ENCODE assay signal across 14 cellular contexts in genomic region chr4:185654965-185655554, GRCh38.
A peak's percentile ranks its signal among the peaks of the same experiment; 100 is the strongest.
DNase-seq lines count a peak whose midpoint lies in the region; ATAC-seq, FAIRE-seq and TF ChIP-seq lines count a peak whose summit lies in the region.
"Had no signal": no experiment of that assay in that cellular context is flagged by ENCODE, and none has a peak within 500 bp of the region (broad histone marks: within the 10 kb centered on the region; RNA-seq: fewer than 3 reads in every experiment).

No MANE protein-coding gene starts in this region.

- CTCF ChIA-PET in HepG2 (lab: Yijun Ruan, JAX; ENCODE audit: low intra/inter-chr PET ratio, low total read pairs) = no interaction called here

- no peak overlapping the region for H2AFZ ChIP-seq in HepG2 (ENCODE audit: low read length)
- peak overlapping the region; percentile 2 for H2AFZ ChIP-seq in parathyroid adenoma

- H3K9me3 ChIP-seq in liver (ENCODE audit: control insufficient read depth in 4 of 4, low read length in 3 of 4) = no peaks in the 10 kb centered on the region
- H3K9me3 ChIP-seq in HepG2 (ENCODE audit: low read length) = no peaks in the 10 kb centered on the region
- H3K9me3 ChIP-seq in left ventricle myocardium inferior (replicated peaks) = no peaks in the 10 kb centered on the region
- H3K9me3 ChIP-seq in parathyroid adenoma (ENCODE audit: control insufficient read depth, low read length) = no peaks in the 10 kb centered on the region
- no peaks in the 10 kb centered on the region for H3K9me3 ChIP-seq in aorta (ENCODE audit: control insufficient read depth, low read length)

- no peaks in the 10 kb centered on the region for H4K20me1 ChIP-seq in HepG2 (ENCODE audit: insufficient read depth, low read length)

- BruUV-seq in HepG2 (replicated peaks; lab: Mats Ljungman, UMichigan) = no TSS peak

- DNase-seq in HepG2 (ENCODE audit: low spot score) (no peak), left ventricle myocardium inferior (no peak), aorta (no peak), erythroblast (lab: John Stamatoyannopoulos, UW) (no peak)
- DNase-seq: activated effector memory CD4-positive, alpha-beta T cell treated with Interleukin-2 at 50 U/mL for 16 hours; CD4-positive, alpha-beta T cell; NCI-H2029 treated with DMSO at 0.1 percent for 48 hours; stimulated activated CD4-positive, alpha-beta T cell treated with anti-CD3 and anti-CD28 coated beads, Interleukin-4, amount 100 ng/mL, for 4 hours had no signal

- POLR2A ChIA-PET in HepG2 (lab: Yijun Ruan, JAX) = no interaction called here

- H3K4me3 ChIP-seq in liver (ENCODE audit: low read depth in 1 of 3, low read length in 3 of 3) (no peak overlapping the region), HepG2 (replicated peaks in 1 of 3; ENCODE audit: insufficient read depth in 1 of 3, low read depth in 2 of 3, low read length in 3 of 3) (no peak overlapping the region), left ventricle myocardium inferior (peak overlapping the region; percentile 56), parathyroid adenoma (ENCODE audit: low read depth, low read length) (peak overlapping the region; percentile 8), aorta (ENCODE audit: low read length in 2 of 2) (peak overlapping the region; percentile 68 to 75)
- H3K4me3 ChIP-seq: lung had no signal

- H3K9ac ChIP-seq in liver (ENCODE audit: low read depth in 1 of 2, low read length in 2 of 2) (no peak overlapping the region), HepG2 (ENCODE audit: insufficient read depth, low read depth, low read length) (no peak overlapping the region), parathyroid adenoma (no peak overlapping the region)

- peaks cover 0 to 50% (median 35%) of the 10 kb centered on the region in 4 donors for H3K36me3 ChIP-seq in liver (ENCODE audit: control insufficient read depth in 4 of 4, insufficient read depth in 3 of 4, low read depth in 1 of 4, low read length in 3 of 4)
- peaks cover 7 to 38% of the 10 kb centered on the region in 2 experiments for H3K36me3 ChIP-seq in HepG2 (replicated peaks in 1 of 2; ENCODE audit: control insufficient read depth in 1 of 2, insufficient read depth in 2 of 2, low read length in 2 of 2)
- peaks cover 27% of the 10 kb centered on the region for H3K36me3 ChIP-seq in left ventricle myocardium inferior
- no peaks in the 10 kb centered on the region for H3K36me3 ChIP-seq in parathyroid adenoma (ENCODE audit: control insufficient read depth, insufficient read depth, low read length)
- H3K36me3 ChIP-seq in aorta (ENCODE audit: control insufficient read depth in 1 of 2, insufficient read depth in 2 of 2, low read length in 1 of 2) = peaks cover 0 to 9% of the 10 kb centered on the region in 2 donors

- H3K4me2 ChIP-seq in HepG2 (ENCODE audit: low read depth, low read length) (no peak overlapping the region), parathyroid adenoma (ENCODE audit: low read length) (peak overlapping the region; percentile 12)

- in situ Hi-C loops in HepG2 (cut with HindIII; ENCODE audit: extremely low pct_ligation_motif_present, low pct_unique_long_range_greater_than_20kb) = no loop called here

- H3K27me3 ChIP-seq in liver (ENCODE audit: control insufficient read depth in 4 of 4, insufficient read depth in 4 of 4, low read length in 3 of 4) (no peaks in the 10 kb centered on the region), HepG2 (ENCODE audit: control insufficient read depth in 1 of 2, insufficient read depth in 2 of 2, low read length in 2 of 2) (no peaks in the 10 kb centered on the region), left ventricle myocardium inferior (ENCODE audit: low read depth) (no peaks in the 10 kb centered on the region), parathyroid adenoma (ENCODE audit: control insufficient read depth, insufficient read depth, low read length) (no peaks in the 10 kb centered on the region), aorta (ENCODE audit: control insufficient read depth in 1 of 2, insufficient read depth in 2 of 2, low read length in 1 of 2) (no peaks in the 10 kb centered on the region)

- TF ChIP-seq CTCF in liver (IDR thresholded peaks at IDR 0.05; ENCODE audit: low read depth, low read length, missing input control) (no peak), HepG2 (CRISPR knock-in tag; IDR thresholded peaks at IDR 0.05) (no peak), left ventricle myocardium inferior (IDR thresholded peaks at IDR 0.05; ENCODE audit: borderline replicate concordance) (no peak), parathyroid adenoma (IDR thresholded peaks at IDR 0.05) (no peak)

- H3K27ac ChIP-seq in liver (ENCODE audit: low read depth in 1 of 2, low read length in 2 of 2) (peak overlapping the region in 1 of 2 donors; percentile 32), HepG2 (ENCODE audit: extremely low read length, insufficient read depth, low read length) (no peak overlapping the region), left ventricle myocardium inferior (replicated peaks) (peak overlapping the region; percentile 86), parathyroid adenoma (peak overlapping the region; percentile 51), aorta (ENCODE audit: low read depth in 1 of 2, low read length in 2 of 2) (peak overlapping the region; percentile 71 to 88)

- TF ChIP-seq POLR2A in HepG2 (IDR thresholded peaks at IDR 0.05; ENCODE audit: insufficient read depth in 1 of 2, low read depth in 2 of 2, low read length in 2 of 2) = no peak
- no peak for TF ChIP-seq POLR2A in erythroblast (IDR thresholded peaks at IDR 0.05; ENCODE audit: low read length)

- no peaks in the 10 kb centered on the region for H3K79me2 ChIP-seq in HepG2 (ENCODE audit: insufficient read depth, low read length)
- H3K79me2 ChIP-seq in parathyroid adenoma = no peaks in the 10 kb centered on the region

- 54% methylated on average over 4 of the region's 4 CpGs for WGBS in liver
- 97% methylated on average over 4 of the region's 4 CpGs for WGBS in HepG2 (ENCODE audit: low lambda C conversion rate)
- WGBS in aorta, 2 donors = 3 to 10% methylated on average over 4 of the region's 4 CpGs

- FAIRE-seq in HepG2 (lab: Jason Lieb, UNC) = no peak
- FAIRE-seq: RCC 7860 had no signal

- TF ChIP-seq RAD21 in liver (IDR thresholded peaks at IDR 0.05) (peak in 1 of 2 donors; percentile 4), HepG2 (CRISPR knock-in tag; IDR thresholded peaks at IDR 0.05) (no peak)

- no peak for ATAC-seq in HepG2
- peak; percentile 6 for ATAC-seq in aorta (ENCODE audit: low FRiP score)
- no peak for ATAC-seq in GM18502 (IDR thresholded peaks at IDR 0.05; ENCODE audit: poor library complexity, unreplicated experiment)
- ATAC-seq in HG03460 (IDR thresholded peaks at IDR 0.05; ENCODE audit: unreplicated experiment) = no peak

- H3K4me1 ChIP-seq in liver (ENCODE audit: control insufficient read depth in 4 of 4, insufficient read depth in 4 of 4, low read length in 3 of 4) = peaks cover 0 to 7% (median 0%) of the 10 kb centered on the region in 4 donors
- peaks cover 28% of the 10 kb centered on the region for H3K4me1 ChIP-seq in HepG2 (ENCODE audit: insufficient read depth, low read length)
- H3K4me1 ChIP-seq in left ventricle myocardium inferior = peaks cover 91% of the 10 kb centered on the region
- no peaks in the 10 kb centered on the region for H3K4me1 ChIP-seq in parathyroid adenoma
- H3K4me1 ChIP-seq in aorta (ENCODE audit: control insufficient read depth in 1 of 2, insufficient read depth in 2 of 2, low read length in 2 of 2) = peaks cover 3 to 4% of the 10 kb centered on the region in 2 donors

- TF ChIP-seq EP300 in HepG2 (IDR thresholded peaks at IDR 0.05; ENCODE audit: low read depth in 2 of 2, low read length in 2 of 2) (no peak), HepG2 (CRISPR knock-in tag; IDR thresholded peaks at IDR 0.05; ENCODE audit: borderline replicate concordance) (no peak)

- intact Hi-C loops in HepG2 (cut with micrococcal nuclease; ENCODE audit: unreplicated experiment) (loop anchor here (5.0 kb wide), 1 partner anchor 157 kb away; the partner anchor contains the start of gene SORBS2), left ventricle myocardium inferior (cut with micrococcal nuclease) (no loop called here), aorta (cut with DNase I) (loop anchor here (5.0 to 10.0 kb wide), 4 partner anchors 72 to 372 kb away; no protein-coding TSS in a partner anchor)

TF ChIP-seq in liver, 16 proteins besides CTCF, POLR2A, EP300 and RAD21 (continues in another document):
- TF ChIP-seq YY1 (IDR thresholded peaks at IDR 0.05) (peak; percentile 18), RXRA (IDR thresholded peaks at IDR 0.05) (peak in 1 of 2 donors; percentile 35), NR2F2 (IDR thresholded peaks at IDR 0.05) (no peak), MAX (IDR thresholded peaks at IDR 0.05) (peak; percentile 14)

TF ChIP-seq in HepG2, 621 proteins besides CTCF, POLR2A, EP300 and RAD21:
- TF ChIP-seq ZNF768 (CRISPR knock-in tag; IDR thresholded peaks at IDR 0.05) (no peak), ARID2 (CRISPR knock-in tag; IDR thresholded peaks at IDR 0.05; ENCODE audit: borderline replicate concordance) (no peak), ZNF138 (CRISPR knock-in tag; IDR thresholded peaks at IDR 0.05; ENCODE audit: low read depth) (no peak), ZNF563 (CRISPR knock-in tag; IDR thresholded peaks at IDR 0.05) (no peak), ATAD3A (CRISPR knock-in tag; IDR thresholded peaks at IDR 0.05) (no peak), DNMT1 (CRISPR knock-in tag; IDR thresholded peaks at IDR 0.05) (no peak), CBX1 (IDR thresholded peaks at IDR 0.05; ENCODE audit: low read depth) (no peak), TOPORS (CRISPR knock-in tag; IDR thresholded peaks at IDR 0.05) (no peak), ZNF326 (CRISPR knock-in tag; IDR thresholded peaks at IDR 0.05; ENCODE audit: borderline replicate concordance) (no peak), TFDP2 (CRISPR knock-in tag; IDR thresholded peaks at IDR 0.05) (no peak), PHF20 (CRISPR knock-in tag; IDR thresholded peaks at IDR 0.05) (no peak), KAT8 (CRISPR knock-in tag; IDR thresholded peaks at IDR 0.05) (no peak), ZNF615 (CRISPR knock-in tag; IDR thresholded peaks at IDR 0.05; ENCODE audit: borderline replicate concordance) (no peak)

Comparison
In these comparisons a context has a peak if more than half of its experiments do, and no peak if none do; other contexts are left out.
1. H3K4me3 ChIP-seq: peak in left ventricle myocardium inferior (single experiment), parathyroid adenoma (single experiment) and aorta (2 of 2); none in liver (0 of 3) and HepG2 (0 of 3).